In the genomic region with DNA sequence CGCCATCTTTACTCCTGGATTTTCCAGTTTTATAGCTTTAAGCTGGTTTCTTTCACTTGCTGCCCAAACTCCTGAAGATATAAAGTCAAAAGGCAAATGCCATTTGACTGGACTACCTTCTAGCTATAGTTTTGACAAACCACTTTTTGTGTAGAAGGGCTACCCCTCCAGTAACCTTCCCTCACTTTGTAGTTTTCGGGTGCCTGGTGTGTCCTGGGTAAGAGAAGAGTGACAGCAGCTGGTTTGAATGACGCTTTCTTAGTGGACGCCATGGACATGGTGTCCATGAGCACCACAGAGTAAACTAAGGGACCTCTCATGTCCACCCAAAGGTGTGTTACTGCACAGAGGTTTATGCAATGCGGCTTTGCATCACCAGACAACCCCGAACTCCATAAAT, we compare ENCODE assay signal across 3 cellular contexts.
TF ChIP-seq lines count a peak whose summit lies in the region.

No MANE protein-coding gene starts in this region.

TF ChIP-seq in SK-N-SH, 30 proteins besides CTCF, POLR2A, EP300 and RAD21 (continues in another document):
- TF ChIP-seq GABPA (IDR thresholded peaks at IDR 0.05; ENCODE audit: low read depth), result no peak
- no peak for TF ChIP-seq SMC3 (IDR thresholded peaks at IDR 0.05; ENCODE audit: low read depth, low read length)
- TF ChIP-seq FOSL2 (IDR thresholded peaks at IDR 0.05; ENCODE audit: borderline replicate concordance, low read depth), result no peak
- TF ChIP-seq TEAD4 (IDR thresholded peaks at IDR 0.05; ENCODE audit: borderline replicate concordance, insufficient read depth), result no peak
- TF ChIP-seq NFIC (IDR thresholded peaks at IDR 0.05; ENCODE audit: borderline replicate concordance), result no peak
- TF ChIP-seq FOXJ3 (CRISPR knock-in tag; IDR thresholded peaks at IDR 0.05), result no peak
- no peak for TF ChIP-seq MEF2A (IDR thresholded peaks at IDR 0.05; ENCODE audit: borderline replicate concordance, low read depth)
- no peak for TF ChIP-seq JUND (IDR thresholded peaks at IDR 0.05)
- TF ChIP-seq, protein P1, sequence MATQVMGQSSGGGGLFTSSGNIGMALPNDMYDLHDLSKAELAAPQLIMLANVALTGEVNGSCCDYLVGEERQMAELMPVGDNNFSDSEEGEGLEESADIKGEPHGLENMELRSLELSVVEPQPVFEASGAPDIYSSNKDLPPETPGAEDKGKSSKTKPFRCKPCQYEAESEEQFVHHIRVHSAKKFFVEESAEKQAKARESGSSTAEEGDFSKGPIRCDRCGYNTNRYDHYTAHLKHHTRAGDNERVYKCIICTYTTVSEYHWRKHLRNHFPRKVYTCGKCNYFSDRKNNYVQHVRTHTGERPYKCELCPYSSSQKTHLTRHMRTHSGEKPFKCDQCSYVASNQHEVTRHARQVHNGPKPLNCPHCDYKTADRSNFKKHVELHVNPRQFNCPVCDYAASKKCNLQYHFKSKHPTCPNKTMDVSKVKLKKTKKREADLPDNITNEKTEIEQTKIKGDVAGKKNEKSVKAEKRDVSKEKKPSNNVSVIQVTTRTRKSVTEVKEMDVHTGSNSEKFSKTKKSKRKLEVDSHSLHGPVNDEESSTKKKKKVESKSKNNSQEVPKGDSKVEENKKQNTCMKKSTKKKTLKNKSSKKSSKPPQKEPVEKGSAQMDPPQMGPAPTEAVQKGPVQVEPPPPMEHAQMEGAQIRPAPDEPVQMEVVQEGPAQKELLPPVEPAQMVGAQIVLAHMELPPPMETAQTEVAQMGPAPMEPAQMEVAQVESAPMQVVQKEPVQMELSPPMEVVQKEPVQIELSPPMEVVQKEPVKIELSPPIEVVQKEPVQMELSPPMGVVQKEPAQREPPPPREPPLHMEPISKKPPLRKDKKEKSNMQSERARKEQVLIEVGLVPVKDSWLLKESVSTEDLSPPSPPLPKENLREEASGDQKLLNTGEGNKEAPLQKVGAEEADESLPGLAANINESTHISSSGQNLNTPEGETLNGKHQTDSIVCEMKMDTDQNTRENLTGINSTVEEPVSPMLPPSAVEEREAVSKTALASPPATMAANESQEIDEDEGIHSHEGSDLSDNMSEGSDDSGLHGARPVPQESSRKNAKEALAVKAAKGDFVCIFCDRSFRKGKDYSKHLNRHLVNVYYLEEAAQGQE (IDR thresholded peaks at IDR 0.05; ENCODE audit: low read depth, low read length), result no peak
- no peak for TF ChIP-seq RXRA (IDR thresholded peaks at IDR 0.05; ENCODE audit: borderline replicate concordance, low read depth)
- TF ChIP-seq USF1 (IDR thresholded peaks at IDR 0.05; ENCODE audit: borderline replicate concordance, low read depth), result no peak
- TF ChIP-seq CHD2 (IDR thresholded peaks at IDR 0.05; ENCODE audit: low read length, partially characterized antibody), result no peak
- no peak for TF ChIP-seq PBX3 (IDR thresholded peaks at IDR 0.05)
- TF ChIP-seq POLR2AphosphoS5 (IDR thresholded peaks at IDR 0.05; ENCODE audit: low read depth, low read length), result no peak

TF ChIP-seq in SK-N-SH treated with all-trans-retinoic acid at 6 μM for 48 hours, 23 proteins besides CTCF, POLR2A, EP300 and RAD21 (continues in another document):
- TF ChIP-seq ZNF565 (CRISPR knock-in tag; conservative IDR thresholded peaks at IDR 0.05; ENCODE audit: low read depth), result no peak
- TF ChIP-seq BACH2 (CRISPR knock-in tag; IDR thresholded peaks at IDR 0.05; ENCODE audit: borderline replicate concordance), result no peak
- no peak for TF ChIP-seq POU6F1 (CRISPR knock-in tag; IDR thresholded peaks at IDR 0.05; ENCODE audit: borderline replicate concordance, low read depth)
- TF ChIP-seq PPARA (CRISPR knock-in tag; IDR thresholded peaks at IDR 0.05; ENCODE audit: borderline replicate concordance), result no peak
- no peak for TF ChIP-seq ESRRG (CRISPR knock-in tag; IDR thresholded peaks at IDR 0.05)
- no peak for TF ChIP-seq ARNTL (CRISPR knock-in tag; IDR thresholded peaks at IDR 0.05; ENCODE audit: borderline replicate concordance, low read depth)
- no peak for TF ChIP-seq ZNF8 (CRISPR knock-in tag; IDR thresholded peaks at IDR 0.05)
- no peak for TF ChIP-seq RARB (CRISPR knock-in tag; IDR thresholded peaks at IDR 0.05)
- TF ChIP-seq, protein P2, sequence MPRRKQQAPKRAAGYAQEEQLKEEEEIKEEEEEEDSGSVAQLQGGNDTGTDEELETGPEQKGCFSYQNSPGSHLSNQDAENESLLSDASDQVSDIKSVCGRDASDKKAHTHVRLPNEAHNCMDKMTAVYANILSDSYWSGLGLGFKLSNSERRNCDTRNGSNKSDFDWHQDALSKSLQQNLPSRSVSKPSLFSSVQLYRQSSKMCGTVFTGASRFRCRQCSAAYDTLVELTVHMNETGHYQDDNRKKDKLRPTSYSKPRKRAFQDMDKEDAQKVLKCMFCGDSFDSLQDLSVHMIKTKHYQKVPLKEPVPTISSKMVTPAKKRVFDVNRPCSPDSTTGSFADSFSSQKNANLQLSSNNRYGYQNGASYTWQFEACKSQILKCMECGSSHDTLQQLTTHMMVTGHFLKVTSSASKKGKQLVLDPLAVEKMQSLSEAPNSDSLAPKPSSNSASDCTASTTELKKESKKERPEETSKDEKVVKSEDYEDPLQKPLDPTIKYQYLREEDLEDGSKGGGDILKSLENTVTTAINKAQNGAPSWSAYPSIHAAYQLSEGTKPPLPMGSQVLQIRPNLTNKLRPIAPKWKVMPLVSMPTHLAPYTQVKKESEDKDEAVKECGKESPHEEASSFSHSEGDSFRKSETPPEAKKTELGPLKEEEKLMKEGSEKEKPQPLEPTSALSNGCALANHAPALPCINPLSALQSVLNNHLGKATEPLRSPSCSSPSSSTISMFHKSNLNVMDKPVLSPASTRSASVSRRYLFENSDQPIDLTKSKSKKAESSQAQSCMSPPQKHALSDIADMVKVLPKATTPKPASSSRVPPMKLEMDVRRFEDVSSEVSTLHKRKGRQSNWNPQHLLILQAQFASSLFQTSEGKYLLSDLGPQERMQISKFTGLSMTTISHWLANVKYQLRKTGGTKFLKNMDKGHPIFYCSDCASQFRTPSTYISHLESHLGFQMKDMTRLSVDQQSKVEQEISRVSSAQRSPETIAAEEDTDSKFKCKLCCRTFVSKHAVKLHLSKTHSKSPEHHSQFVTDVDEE (CRISPR knock-in tag; IDR thresholded peaks at IDR 0.05), result no peak
- no peak for TF ChIP-seq CSDC2 (CRISPR knock-in tag; IDR thresholded peaks at IDR 0.05)
- no peak for TF ChIP-seq ZC3H10 (CRISPR knock-in tag; IDR thresholded peaks at IDR 0.05)
- TF ChIP-seq TCF4 (CRISPR knock-in tag; IDR thresholded peaks at IDR 0.05; ENCODE audit: borderline replicate concordance), result no peak
- no peak for TF ChIP-seq ZNF70 (CRISPR knock-in tag; IDR thresholded peaks at IDR 0.05)
- no peak for TF ChIP-seq CREB5 (CRISPR knock-in tag; IDR thresholded peaks at IDR 0.05; ENCODE audit: low read depth)
- no peak for TF ChIP-seq OSR1 (CRISPR knock-in tag; IDR thresholded peaks at IDR 0.05)

TF ChIP-seq in H1, 55 proteins besides CTCF, POLR2A, EP300 and RAD21:
- TF ChIP-seq ZNF274 (IDR thresholded peaks at IDR 0.05; ENCODE audit: borderline replicate concordance, extremely low read depth, low read length), result no peak
- TF ChIP-seq HDAC6 (IDR thresholded peaks at IDR 0.05; ENCODE audit: low read depth, low read length), result no peak
- no peak for TF ChIP-seq PHF8 (conservative IDR thresholded peaks at IDR 0.05; ENCODE audit: low read depth, low read length)
- no peak for TF ChIP-seq SP2 (IDR thresholded peaks at IDR 0.05; ENCODE audit: low read length)
- TF ChIP-seq CHD2 (IDR thresholded peaks at IDR 0.05; ENCODE audit: low read length), result no peak
- TF ChIP-seq SIRT6 (IDR thresholded peaks at IDR 0.05; ENCODE audit: low read length), result no peak
- TF ChIP-seq BRCA1 (IDR thresholded peaks at IDR 0.05; ENCODE audit: low read depth, low read length), result no peak
- TF ChIP-seq USF2 (IDR thresholded peaks at IDR 0.05; ENCODE audit: low read length), result no peak
- TF ChIP-seq KDM1A (IDR thresholded peaks at IDR 0.05; ENCODE audit: borderline replicate concordance, low read length), result no peak
- no peak for TF ChIP-seq RNF2 (IDR thresholded peaks at IDR 0.05; ENCODE audit: borderline replicate concordance, low read depth, low read length, missing control alignments, poor library complexity, severe bottlenecking)
- no peak for TF ChIP-seq EGR1 (IDR thresholded peaks at IDR 0.05; ENCODE audit: borderline replicate concordance, low read depth, low read length)
- TF ChIP-seq FOSL1 (IDR thresholded peaks at IDR 0.05; ENCODE audit: insufficient read depth, low read depth, low read length), result no peak
- no peak for TF ChIP-seq ATF3 (IDR thresholded peaks at IDR 0.05; ENCODE audit: insufficient read depth, low read depth, low read length)
- TF ChIP-seq, protein P3, sequence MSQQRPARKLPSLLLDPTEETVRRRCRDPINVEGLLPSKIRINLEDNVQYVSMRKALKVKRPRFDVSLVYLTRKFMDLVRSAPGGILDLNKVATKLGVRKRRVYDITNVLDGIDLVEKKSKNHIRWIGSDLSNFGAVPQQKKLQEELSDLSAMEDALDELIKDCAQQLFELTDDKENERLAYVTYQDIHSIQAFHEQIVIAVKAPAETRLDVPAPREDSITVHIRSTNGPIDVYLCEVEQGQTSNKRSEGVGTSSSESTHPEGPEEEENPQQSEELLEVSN (IDR thresholded peaks at IDR 0.05), result no peak
- no peak for TF ChIP-seq POLR2AphosphoS5 (IDR thresholded peaks at IDR 0.05; ENCODE audit: low read depth, low read length)
